ENCODE assay signal across 1 cellular context in genomic region chr1:169929210-169929526, GRCh38.
TF ChIP-seq lines count a peak whose summit lies in the region.

No MANE protein-coding gene starts in this region.

TF ChIP-seq in GM12878, 131 proteins besides CTCF, POLR2A, EP300 and RAD21:
- TF ChIP-seq ZNF207 (IDR thresholded peaks at IDR 0.05; ENCODE audit: borderline replicate concordance) (no peak), GATAD2B (conservative IDR thresholded peaks at IDR 0.05; ENCODE audit: low read depth) (no peak), KDM1A (IDR thresholded peaks at IDR 0.05; ENCODE audit: borderline replicate concordance) (no peak), IRF3 (IDR thresholded peaks at IDR 0.05) (no peak), SREBF1 (IDR thresholded peaks at IDR 0.05; ENCODE audit: low read length) (no peak), MEF2A (IDR thresholded peaks at IDR 0.05; ENCODE audit: insufficient read depth, low read depth, low read length) (no peak), ZNF592 (IDR thresholded peaks at IDR 0.05) (0 out of 2 replicates have a peak, but pooled peaks have one; percentile 23), MYC (IDR thresholded peaks at IDR 0.05; ENCODE audit: insufficient read depth, insufficient read length, insufficient replicate concordance, low read length, severe bottlenecking) (no peak)
